20 cellular contexts compared by ENCODE assay signal in the genomic region with DNA sequence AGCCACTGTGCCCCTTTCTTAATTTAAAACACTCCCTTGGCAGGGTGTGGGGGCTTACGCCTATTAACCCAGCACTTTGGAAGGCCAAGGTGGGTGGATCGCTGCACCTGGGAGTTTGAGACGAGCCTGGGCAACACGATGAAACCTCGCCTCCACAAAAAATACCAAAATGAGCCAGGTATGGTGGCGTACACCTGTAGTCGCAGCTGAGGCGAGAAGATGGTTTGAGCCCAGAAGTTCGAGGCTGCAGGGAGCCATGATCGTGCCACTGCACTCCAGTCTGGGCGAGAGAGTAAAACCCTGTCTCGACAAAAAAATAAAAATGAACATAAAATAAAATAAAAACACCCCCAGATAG. TPM values are rescaled to one million over a fixed set of nuclear protein-coding genes. Genes with fewer than 3 reads are reported as not detected.
DNase-seq lines count a peak whose midpoint lies in the region; ATAC-seq and TF ChIP-seq lines count a peak whose summit lies in the region.
"Had no signal": no experiment of that assay in that cellular context is flagged by ENCODE, and none has a peak within 500 bp of the region (broad histone marks: within the 10 kb centered on the region; RNA-seq: fewer than 3 reads in every experiment).

No MANE protein-coding gene starts in this region.

- H3K36me3 ChIP-seq in GM23338 (ENCODE audit: insufficient read depth) (no peaks in the 10 kb centered on the region), neuronal stem cell (replicated peaks in 1 of 2; ENCODE audit: control insufficient read depth in 2 of 2, insufficient read depth in 2 of 2, low read length in 2 of 2) (no peaks in the 10 kb centered on the region), psoas muscle (ENCODE audit: insufficient read depth in 1 of 2, low read depth in 1 of 2) (no peaks in the 10 kb centered on the region)

- no peak overlapping the region for H3K4me3 Mint-ChIP-seq in activated T-cell treated with anti-CD3 and anti-CD28 coated beads, Interleukin-2, amount 50 U/mL, for 24 hours
- H3K4me3 Mint-ChIP-seq in GM23338, result no peak overlapping the region
- H3K4me3 Mint-ChIP-seq: CD4-positive, alpha-beta T cell; HFFc6 had no signal

- peaks cover 34% of the 10 kb centered on the region for H3K27me3 Mint-ChIP-seq in activated T-cell treated with anti-CD3 and anti-CD28 coated beads, Interleukin-2, amount 50 U/mL, for 24 hours
- peaks cover 17% of the 10 kb centered on the region for H3K27me3 Mint-ChIP-seq in GM23338 (ENCODE audit: insufficient read depth, low read depth, poor library complexity)

- TF ChIP-seq CTCF in GM23338 (conservative IDR thresholded peaks at IDR 0.05; ENCODE audit: low read depth in 2 of 2) (no peak), psoas muscle (IDR thresholded peaks at IDR 0.05) (no peak)

- H3K18ac ChIP-seq in neuronal stem cell (ENCODE audit: low read length), result peak overlapping the region; percentile 5

- no peak overlapping the region for H3K4me2 ChIP-seq in GM23338
- no peak overlapping the region for H3K4me2 ChIP-seq in neuronal stem cell (ENCODE audit: insufficient read depth, low read length, poor library complexity, severe bottlenecking)
- H3K4me2 ChIP-seq: A549 had no signal

- peak; percentile 3 for DNase-seq in activated T-cell treated with anti-CD3 and anti-CD28 coated beads, Interleukin-2, amount 50 U/mL, for 24 hours
- no peak for DNase-seq in activated T-cell treated with anti-CD3 and anti-CD28 coated beads for 4 hours
- no peak for DNase-seq in GM23338 (ENCODE audit: low spot score)
- peak; percentile 51 for DNase-seq in islet precursor cell
- no peak for DNase-seq in neuronal stem cell (ENCODE audit: low spot score)
- DNase-seq in sciatic nerve (ENCODE audit: low spot score), result no peak
- DNase-seq in psoas muscle, result no peak
- DNase-seq: AML-193, GM23248, HFFc6 had no signal

- no peak overlapping the region for H2BK12ac ChIP-seq in neuronal stem cell (ENCODE audit: low read length)

- H2AK5ac ChIP-seq in neuronal stem cell (ENCODE audit: low read depth, low read length), result no peak overlapping the region

- H3K4me3 ChIP-seq in GM23338 (no peak overlapping the region), neuronal stem cell (ENCODE audit: low read length in 2 of 2) (no peak overlapping the region), psoas muscle (no peak overlapping the region)
- H3K4me3 ChIP-seq: A549, GM23248 had no signal

- H2BK5ac ChIP-seq in neuronal stem cell (ENCODE audit: low read length), result no peak overlapping the region

- H3K4ac ChIP-seq in neuronal stem cell (ENCODE audit: low read length), result no peak overlapping the region

- H3K9me3 ChIP-seq in neuronal stem cell (replicated peaks in 1 of 2; ENCODE audit: control insufficient read depth in 2 of 2, insufficient read depth in 1 of 2, low read depth in 1 of 2, low read length in 2 of 2), result peaks cover 0 to 1% of the 10 kb centered on the region in 2 donors
- H3K9me3 ChIP-seq in psoas muscle, result no peaks in the 10 kb centered on the region
- H3K9me3 ChIP-seq: A549, Caco-2 had no signal

- H3K79me1 ChIP-seq in neuronal stem cell (ENCODE audit: low read depth, low read length), result no peaks in the 10 kb centered on the region

- no peaks in the 10 kb centered on the region for H4K20me1 ChIP-seq in GM23338 (replicated peaks; ENCODE audit: insufficient read depth)

- H2AFZ ChIP-seq in GM23338, result 0 out of 2 replicates have a peak overlapping the region, but pooled peaks have one; percentile 52
- H2AFZ ChIP-seq in neuronal stem cell (ENCODE audit: low read length), result no peak overlapping the region
- H2AFZ ChIP-seq: GM23248 had no signal

- intact Hi-C loops in sciatic nerve (cut with DNase I), result no loop called here
- intact Hi-C loops in psoas muscle (cut with DNase I), result no loop called here

- no peak overlapping the region for H2BK15ac ChIP-seq in neuronal stem cell (ENCODE audit: low read length)

- ATAC-seq in GM23338, result no peak
- no peak for ATAC-seq in sciatic nerve
- ATAC-seq in psoas muscle, result no peak
- no peak for ATAC-seq in GM18867 (IDR thresholded peaks at IDR 0.05; ENCODE audit: unreplicated experiment)
- ATAC-seq: A549 had no signal

- H3K14ac ChIP-seq in neuronal stem cell (ENCODE audit: low read length), result no peak overlapping the region

- H4K91ac ChIP-seq in neuronal stem cell (ENCODE audit: low read depth, low read length, poor library complexity), result no peak overlapping the region

- no peak overlapping the region for H3K9ac ChIP-seq in neuronal stem cell (ENCODE audit: low read depth, low read length, poor library complexity)
- H3K9ac ChIP-seq: GM23248 had no signal

- no CpG with 5 or more reads among the region's 12 CpGs for WGBS in neuronal stem cell (ENCODE audit: extremely low coverage in 2 of 2, insufficient read length in 2 of 2, insufficient replicate concordance in 1 of 2), 2 donors
- WGBS in psoas muscle, 3 donors, result 95% methylated on average over 12 of the region's 12 CpGs

- H3K4me1 Mint-ChIP-seq in activated T-cell treated with anti-CD3 and anti-CD28 coated beads, Interleukin-2, amount 50 U/mL, for 24 hours (ENCODE audit: low read depth), result no peaks in the 10 kb centered on the region
- peaks cover 31% of the 10 kb centered on the region for H3K4me1 Mint-ChIP-seq in GM23338

- no peaks in the 10 kb centered on the region for H3K79me2 ChIP-seq in GM23338 (replicated peaks; ENCODE audit: insufficient read depth)

- no peaks in the 10 kb centered on the region for H3K9me3 Mint-ChIP-seq in activated T-cell treated with anti-CD3 and anti-CD28 coated beads, Interleukin-2, amount 50 U/mL, for 24 hours
- no peaks in the 10 kb centered on the region; the same call in 2 of the 3 replicates for H3K9me3 Mint-ChIP-seq in GM23338
- H3K9me3 Mint-ChIP-seq: CD4-positive, alpha-beta T cell; HFFc6 had no signal

- no peaks in the 10 kb centered on the region for H3K36me3 Mint-ChIP-seq in activated T-cell treated with anti-CD3 and anti-CD28 coated beads, Interleukin-2, amount 50 U/mL, for 24 hours (ENCODE audit: low read depth)
- H3K36me3 Mint-ChIP-seq in GM23338 (ENCODE audit: low read depth), result no peaks in the 10 kb centered on the region; the same call in 2 of the 3 replicates

- no peaks in the 10 kb centered on the region for H3K9me2 ChIP-seq in GM23338 (ENCODE audit: insufficient read depth)

- H3K27ac ChIP-seq in GM23338 (ENCODE audit: low read depth) (no peak overlapping the region), neuronal stem cell (replicated peaks; ENCODE audit: low read length) (no peak overlapping the region), psoas muscle (no peak overlapping the region)
- H3K27ac ChIP-seq: 22Rv1, C4-2B, GM23248, HL-60 had no signal

- no peak overlapping the region for H4K8ac ChIP-seq in neuronal stem cell (ENCODE audit: low read depth, low read length)

- H3K27ac Mint-ChIP-seq in activated T-cell treated with anti-CD3 and anti-CD28 coated beads, Interleukin-2, amount 50 U/mL, for 24 hours, result no peak overlapping the region
- H3K27ac Mint-ChIP-seq in GM23338, result no peak overlapping the region
- H3K27ac Mint-ChIP-seq: CD4-positive, alpha-beta T cell; HFFc6 had no signal

- H3K27me3 ChIP-seq in GM23338 (ENCODE audit: insufficient read depth) (no peaks in the 10 kb centered on the region), neuronal stem cell (ENCODE audit: control insufficient read depth in 3 of 3, insufficient read depth in 3 of 3, low read depth in 1 of 3, low read length in 3 of 3) (peaks cover 0 to 3% (median 0%) of the 10 kb centered on the region in 3 experiments), psoas muscle (ENCODE audit: insufficient read depth in 3 of 3, low read length in 2 of 3) (peaks cover 0 to 6% (median 3%) of the 10 kb centered on the region in 3 donors)

- no peaks in the 10 kb centered on the region for H3F3A ChIP-seq in GM23338 (replicated peaks; ENCODE audit: low read depth)

- H3K4me1 ChIP-seq in GM23338 (ENCODE audit: insufficient read depth) (peaks cover 10% of the 10 kb centered on the region; the same call in 1 of the 2 replicates), neuronal stem cell (ENCODE audit: control insufficient read depth in 2 of 2, insufficient read depth in 1 of 2, low read depth in 1 of 2, low read length in 2 of 2) (peaks cover 0 to 5% of the 10 kb centered on the region in 2 donors), psoas muscle (no peaks in the 10 kb centered on the region)
- H3K4me1 ChIP-seq: A549 had no signal

- H3K23ac ChIP-seq in neuronal stem cell (ENCODE audit: low read depth, low read length, poor library complexity), result no peak overlapping the region

- H2BK120ac ChIP-seq in neuronal stem cell (ENCODE audit: low read depth, low read length), result no peak overlapping the region

RNA-seq across cellular contexts. Expression of gene LINC01488, which starts 45.0 kb away (rescaled TPM):
- not detected in 2 replicates for total RNA-seq in GM23338 (2014; rRNA removed; shearing (Covaris generic))
- not detected in 2 replicates for polyA plus RNA-seq in GM23338 (2016; fragmentation: Nextera tagmentation; extraction: Ambion mirVana)
- polyA plus RNA-seq in neuronal stem cell (2013, experiment 1 of 2), result 0.06 TPM
- 0.01 TPM for polyA plus RNA-seq in neuronal stem cell (2013, experiment 2 of 2)
- not detected for total RNA-seq in sciatic nerve
- not detected for total RNA-seq in psoas muscle
- polyA plus RNA-seq in psoas muscle, result under 1 TPM in 1 of 3 donors, not detected in 2; 0.03 TPM
- total RNA-seq: Caco-2; CD4-positive, alpha-beta T cell; GM23248; H7; HFFc6; HT1080 had no signal
- polyA plus RNA-seq: BJ, GM23248 had no signal

Comparison
In these comparisons a context has a peak if more than half of its experiments do, and no peak if none do; other contexts are left out.
1. DNase-seq: peak in activated T-cell treated with anti-CD3 and anti-CD28 coated beads, Interleukin-2, amount 50 U/mL, for 24 hours (single experiment) and islet precursor cell (single experiment); none in activated T-cell treated with anti-CD3 and anti-CD28 coated beads for 4 hours (single experiment), GM23338 (single experiment), neuronal stem cell (single experiment), sciatic nerve (single experiment) and psoas muscle (0 of 2).